Comparison of ENCODE assay signal across 8 cellular contexts in the genomic region with DNA sequence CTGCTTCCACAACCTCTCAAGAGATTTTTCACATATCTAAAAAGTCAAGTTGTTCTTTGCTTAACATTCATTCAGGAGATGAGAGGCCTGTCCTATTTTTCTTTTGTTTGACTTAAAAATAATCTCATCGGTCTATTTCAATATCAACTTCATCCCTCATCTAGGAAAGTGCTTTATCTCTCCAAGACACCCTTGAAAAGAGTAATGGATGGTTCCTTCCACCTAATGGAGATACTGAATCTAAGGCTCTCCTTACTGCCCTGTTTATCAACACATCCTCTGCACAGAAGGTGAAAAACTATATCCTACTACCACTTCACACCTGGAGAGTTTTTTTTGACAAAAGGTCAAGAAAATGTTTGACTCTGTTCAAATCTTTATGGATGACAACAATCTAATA. TPM values are rescaled to one million over a fixed set of nuclear protein-coding genes. Genes with fewer than 3 reads are reported as not detected.
DNase-seq lines count a peak whose midpoint lies in the region; ATAC-seq, FAIRE-seq and TF ChIP-seq lines count a peak whose summit lies in the region.

No MANE protein-coding gene starts in this region.

- intact Hi-C loops in psoas muscle (cut with DNase I): loop anchor here (2.0 to 10.0 kb wide), 3 partner anchors 49 to 97 kb away; a partner anchor contains a TSS

- H3K36me3 ChIP-seq in Peyer's patch: no peaks in the 10 kb centered on the region
- no peaks in the 10 kb centered on the region for H3K36me3 ChIP-seq in psoas muscle (ENCODE audit: insufficient read depth in 1 of 2, low read depth in 1 of 2)

- H3K27me3 ChIP-seq in Peyer's patch (no peaks in the 10 kb centered on the region), psoas muscle (ENCODE audit: insufficient read depth in 3 of 3, low read length in 2 of 3) (no peaks in the 10 kb centered on the region)

- WGBS in psoas muscle, 3 donors: 0 to 2% (median 2%) methylated on average over 1 of the region's 1 CpG

- peak; percentile 26 for FAIRE-seq in GM12891 (lab: Jason Lieb, UNC)

- peak overlapping the region; percentile 96 to 100 (median 100) for H3K27ac ChIP-seq in Peyer's patch
- H3K27ac ChIP-seq in psoas muscle: peak overlapping the region; percentile 99

- DNase-seq in GM12891 (ENCODE audit: insufficient read length, low spot score): no peak
- no peak for DNase-seq in Peyer's patch
- no peak for DNase-seq in epithelial cell of esophagus (ENCODE audit: low read depth)
- no peak for DNase-seq in psoas muscle
- no peak for DNase-seq in SW480 (ENCODE audit: low spot score)
- DNase-seq in NCI-H748 treated with DMSO at 0.1 percent for 48 hours (lab: John Stamatoyannopoulos, UW): no peak

- TF ChIP-seq CTCF in Peyer's patch (IDR thresholded peaks at IDR 0.05): no peak
- TF ChIP-seq CTCF in epithelial cell of esophagus (IDR thresholded peaks at IDR 0.05; ENCODE audit: insufficient read depth, low read depth, low read length, missing control alignments): no peak
- no peak for TF ChIP-seq CTCF in psoas muscle (IDR thresholded peaks at IDR 0.05)

- H3K9me3 ChIP-seq in Peyer's patch: no peaks in the 10 kb centered on the region
- H3K9me3 ChIP-seq in psoas muscle: no peaks in the 10 kb centered on the region

- peak overlapping the region; percentile 75 to 100 (median 97) for H3K4me3 ChIP-seq in Peyer's patch
- peak overlapping the region; percentile 86 for H3K4me3 ChIP-seq in epithelial cell of esophagus (ENCODE audit: low read length)
- peak overlapping the region; percentile 86 for H3K4me3 ChIP-seq in psoas muscle

- TF ChIP-seq POLR2A in GM12891 (IDR thresholded peaks at IDR 0.05; ENCODE audit: low read depth, low read length): no peak
- no peak for TF ChIP-seq POLR2A in Peyer's patch (IDR thresholded peaks at IDR 0.05)

- H3K4me1 ChIP-seq in Peyer's patch (peaks cover 4 to 45% (median 13%) of the 10 kb centered on the region in 4 donors), psoas muscle (peaks cover 53% of the 10 kb centered on the region)

- ATAC-seq in psoas muscle (no peak), GM18511 (IDR thresholded peaks at IDR 0.05; ENCODE audit: unreplicated experiment) (no peak), GM18502 (IDR thresholded peaks at IDR 0.05; ENCODE audit: poor library complexity, unreplicated experiment) (no peak)

TF ChIP-seq in GM12891, 5 proteins besides CTCF, POLR2A, EP300 and RAD21:
- no peak for TF ChIP-seq SPI1 (IDR thresholded peaks at IDR 0.05; ENCODE audit: low read depth, low read length)
- TF ChIP-seq POLR2AphosphoS5 (IDR thresholded peaks at IDR 0.05; ENCODE audit: low read depth, low read length): no peak
- TF ChIP-seq POU2F2 (IDR thresholded peaks at IDR 0.05; ENCODE audit: low read depth, low read length): no peak
- TF ChIP-seq PAX5 (IDR thresholded peaks at IDR 0.05; ENCODE audit: insufficient read depth, low read length, severe bottlenecking): no peak
- no peak for TF ChIP-seq TAF1 (IDR thresholded peaks at IDR 0.05; ENCODE audit: low read depth, low read length)

RNA-seq across cellular contexts. Expression of a gene that starts 2.4 kb away (rescaled TPM):
- polyA plus RNA-seq in GM12891 (2012; ENCODE audit: low read depth, missing spikeins): 15.0 TPM
- total RNA-seq in Peyer's patch: 100 to 1,000 TPM in 2 of 4 donors, 10 to 100 TPM in 2; 85.3 to 162 (median 108) TPM
- 100 to 1,000 TPM in 1 of 4 donors, 10 to 100 TPM in 3; 42.4 to 127 (median 66.0) TPM for total RNA-seq in psoas muscle
- 10 to 100 TPM; 44.4 to 56.6 (median 51.5) TPM for polyA plus RNA-seq in psoas muscle

RNA-seq across cellular contexts. Expression of a gene that starts 49.5 kb away (rescaled TPM):
- 339 TPM for polyA plus RNA-seq in GM12891 (2012; ENCODE audit: low read depth, missing spikeins)
- total RNA-seq in Peyer's patch (100 to 1,000 TPM in 1 of 4 donors, 10 to 100 TPM in 3; 40.8 to 112 (median 60.5) TPM), psoas muscle (100 to 1,000 TPM in 1 of 4 donors, 10 to 100 TPM in 3; 72.8 to 125 (median 91.0) TPM)
- polyA plus RNA-seq in psoas muscle: 100 to 1,000 TPM in 1 of 3 donors, 10 to 100 TPM in 2; 66.0 to 227 (median 81.8) TPM
